ENCODE assay signal across 1 cellular context in the genomic region with DNA sequence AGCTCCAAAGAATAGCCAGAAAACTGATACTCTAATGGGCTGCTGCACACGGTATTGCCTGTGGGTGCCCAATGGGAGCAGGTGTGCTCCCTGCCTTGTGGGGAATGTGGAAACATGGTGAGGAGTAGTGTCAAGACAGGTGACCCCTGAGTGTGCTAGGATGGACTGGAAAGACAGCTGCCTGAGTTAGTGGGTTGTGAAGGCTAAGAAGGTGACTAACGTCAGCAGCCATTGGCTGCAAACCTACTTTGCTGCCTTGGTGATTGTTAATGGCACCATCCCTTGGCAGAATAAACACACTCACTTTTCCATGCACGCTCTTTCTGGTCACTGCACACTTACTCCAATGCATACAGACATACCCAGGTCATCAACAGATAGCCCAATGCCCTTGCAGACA.
TF ChIP-seq lines count a peak whose summit lies in the region.

No MANE protein-coding gene starts in this region.

TF ChIP-seq in GM23338, 12 proteins besides CTCF, POLR2A, EP300 and RAD21:
- TF ChIP-seq, protein P1, sequence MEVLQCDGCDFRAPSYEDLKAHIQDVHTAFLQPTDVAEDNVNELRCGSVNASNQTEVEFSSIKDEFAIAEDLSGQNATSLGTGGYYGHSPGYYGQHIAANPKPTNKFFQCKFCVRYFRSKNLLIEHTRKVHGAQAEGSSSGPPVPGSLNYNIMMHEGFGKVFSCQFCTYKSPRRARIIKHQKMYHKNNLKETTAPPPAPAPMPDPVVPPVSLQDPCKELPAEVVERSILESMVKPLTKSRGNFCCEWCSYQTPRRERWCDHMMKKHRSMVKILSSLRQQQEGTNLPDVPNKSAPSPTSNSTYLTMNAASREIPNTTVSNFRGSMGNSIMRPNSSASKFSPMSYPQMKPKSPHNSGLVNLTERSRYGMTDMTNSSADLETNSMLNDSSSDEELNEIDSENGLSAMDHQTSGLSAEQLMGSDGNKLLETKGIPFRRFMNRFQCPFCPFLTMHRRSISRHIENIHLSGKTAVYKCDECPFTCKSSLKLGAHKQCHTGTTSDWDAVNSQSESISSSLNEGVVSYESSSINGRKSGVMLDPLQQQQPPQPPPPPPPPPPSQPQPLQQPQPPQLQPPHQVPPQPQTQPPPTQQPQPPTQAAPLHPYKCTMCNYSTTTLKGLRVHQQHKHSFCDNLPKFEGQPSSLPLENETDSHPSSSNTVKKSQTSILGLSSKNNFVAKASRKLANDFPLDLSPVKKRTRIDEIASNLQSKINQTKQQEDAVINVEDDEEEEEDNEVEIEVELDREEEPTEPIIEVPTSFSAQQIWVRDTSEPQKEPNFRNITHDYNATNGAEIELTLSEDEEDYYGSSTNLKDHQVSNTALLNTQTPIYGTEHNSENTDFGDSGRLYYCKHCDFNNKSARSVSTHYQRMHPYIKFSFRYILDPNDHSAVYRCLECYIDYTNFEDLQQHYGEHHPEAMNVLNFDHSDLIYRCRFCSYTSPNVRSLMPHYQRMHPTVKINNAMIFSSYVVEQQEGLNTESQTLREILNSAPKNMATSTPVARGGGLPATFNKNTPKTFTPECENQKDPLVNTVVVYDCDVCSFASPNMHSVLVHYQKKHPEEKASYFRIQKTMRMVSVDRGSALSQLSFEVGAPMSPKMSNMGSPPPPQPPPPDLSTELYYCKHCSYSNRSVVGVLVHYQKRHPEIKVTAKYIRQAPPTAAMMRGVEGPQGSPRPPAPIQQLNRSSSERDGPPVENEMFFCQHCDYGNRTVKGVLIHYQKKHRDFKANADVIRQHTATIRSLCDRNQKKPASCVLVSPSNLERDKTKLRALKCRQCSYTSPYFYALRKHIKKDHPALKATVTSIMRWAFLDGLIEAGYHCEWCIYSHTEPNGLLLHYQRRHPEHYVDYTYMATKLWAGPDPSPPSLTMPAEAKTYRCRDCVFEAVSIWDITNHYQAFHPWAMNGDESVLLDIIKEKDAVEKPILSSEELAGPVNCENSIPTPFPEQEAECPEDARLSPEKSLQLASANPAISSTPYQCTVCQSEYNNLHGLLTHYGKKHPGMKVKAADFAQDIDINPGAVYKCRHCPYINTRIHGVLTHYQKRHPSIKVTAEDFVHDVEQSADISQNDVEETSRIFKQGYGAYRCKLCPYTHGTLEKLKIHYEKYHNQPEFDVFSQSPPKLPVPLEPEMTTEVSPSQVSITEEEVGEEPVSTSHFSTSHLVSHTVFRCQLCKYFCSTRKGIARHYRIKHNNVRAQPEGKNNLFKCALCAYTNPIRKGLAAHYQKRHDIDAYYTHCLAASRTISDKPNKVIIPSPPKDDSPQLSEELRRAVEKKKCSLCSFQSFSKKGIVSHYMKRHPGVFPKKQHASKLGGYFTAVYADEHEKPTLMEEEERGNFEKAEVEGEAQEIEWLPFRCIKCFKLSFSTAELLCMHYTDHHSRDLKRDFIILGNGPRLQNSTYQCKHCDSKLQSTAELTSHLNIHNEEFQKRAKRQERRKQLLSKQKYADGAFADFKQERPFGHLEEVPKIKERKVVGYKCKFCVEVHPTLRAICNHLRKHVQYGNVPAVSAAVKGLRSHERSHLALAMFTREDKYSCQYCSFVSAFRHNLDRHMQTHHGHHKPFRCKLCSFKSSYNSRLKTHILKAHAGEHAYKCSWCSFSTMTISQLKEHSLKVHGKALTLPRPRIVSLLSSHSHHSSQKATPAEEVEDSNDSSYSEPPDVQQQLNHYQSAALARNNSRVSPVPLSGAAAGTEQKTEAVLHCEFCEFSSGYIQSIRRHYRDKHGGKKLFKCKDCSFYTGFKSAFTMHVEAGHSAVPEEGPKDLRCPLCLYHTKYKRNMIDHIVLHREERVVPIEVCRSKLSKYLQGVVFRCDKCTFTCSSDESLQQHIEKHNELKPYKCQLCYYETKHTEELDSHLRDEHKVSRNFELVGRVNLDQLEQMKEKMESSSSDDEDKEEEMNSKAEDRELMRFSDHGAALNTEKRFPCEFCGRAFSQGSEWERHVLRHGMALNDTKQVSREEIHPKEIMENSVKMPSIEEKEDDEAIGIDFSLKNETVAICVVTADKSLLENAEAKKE (CRISPR knock-in tag; IDR thresholded peaks at IDR 0.05), result no peak
- no peak for TF ChIP-seq EZH2 (IDR thresholded peaks at IDR 0.05; ENCODE audit: low read depth, unreplicated experiment)
- TF ChIP-seq STAT1 (IDR thresholded peaks at IDR 0.05; ENCODE audit: unreplicated experiment), result no peak
- TF ChIP-seq JUNB (IDR thresholded peaks at IDR 0.05; ENCODE audit: unreplicated experiment), result no peak
- TF ChIP-seq, protein P2, sequence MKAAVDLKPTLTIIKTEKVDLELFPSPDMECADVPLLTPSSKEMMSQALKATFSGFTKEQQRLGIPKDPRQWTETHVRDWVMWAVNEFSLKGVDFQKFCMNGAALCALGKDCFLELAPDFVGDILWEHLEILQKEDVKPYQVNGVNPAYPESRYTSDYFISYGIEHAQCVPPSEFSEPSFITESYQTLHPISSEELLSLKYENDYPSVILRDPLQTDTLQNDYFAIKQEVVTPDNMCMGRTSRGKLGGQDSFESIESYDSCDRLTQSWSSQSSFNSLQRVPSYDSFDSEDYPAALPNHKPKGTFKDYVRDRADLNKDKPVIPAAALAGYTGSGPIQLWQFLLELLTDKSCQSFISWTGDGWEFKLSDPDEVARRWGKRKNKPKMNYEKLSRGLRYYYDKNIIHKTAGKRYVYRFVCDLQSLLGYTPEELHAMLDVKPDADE (IDR thresholded peaks at IDR 0.05), result no peak
- TF ChIP-seq POLR2AphosphoS5 (IDR thresholded peaks at IDR 0.05; ENCODE audit: low read depth), result no peak
- TF ChIP-seq CREB1 (CRISPR knock-in tag; IDR thresholded peaks at IDR 0.05; ENCODE audit: low read depth), result no peak
- no peak for TF ChIP-seq ZNF114 (CRISPR knock-in tag; IDR thresholded peaks at IDR 0.05)
- TF ChIP-seq ZNF331 (CRISPR knock-in tag; IDR thresholded peaks at IDR 0.05; ENCODE audit: low read depth), result no peak
- no peak for TF ChIP-seq EZH2phosphoT487 (IDR thresholded peaks at IDR 0.05; ENCODE audit: unreplicated experiment)
- TF ChIP-seq NANOG (IDR thresholded peaks at IDR 0.05; ENCODE audit: borderline replicate concordance), result no peak
- TF ChIP-seq, protein P3, sequence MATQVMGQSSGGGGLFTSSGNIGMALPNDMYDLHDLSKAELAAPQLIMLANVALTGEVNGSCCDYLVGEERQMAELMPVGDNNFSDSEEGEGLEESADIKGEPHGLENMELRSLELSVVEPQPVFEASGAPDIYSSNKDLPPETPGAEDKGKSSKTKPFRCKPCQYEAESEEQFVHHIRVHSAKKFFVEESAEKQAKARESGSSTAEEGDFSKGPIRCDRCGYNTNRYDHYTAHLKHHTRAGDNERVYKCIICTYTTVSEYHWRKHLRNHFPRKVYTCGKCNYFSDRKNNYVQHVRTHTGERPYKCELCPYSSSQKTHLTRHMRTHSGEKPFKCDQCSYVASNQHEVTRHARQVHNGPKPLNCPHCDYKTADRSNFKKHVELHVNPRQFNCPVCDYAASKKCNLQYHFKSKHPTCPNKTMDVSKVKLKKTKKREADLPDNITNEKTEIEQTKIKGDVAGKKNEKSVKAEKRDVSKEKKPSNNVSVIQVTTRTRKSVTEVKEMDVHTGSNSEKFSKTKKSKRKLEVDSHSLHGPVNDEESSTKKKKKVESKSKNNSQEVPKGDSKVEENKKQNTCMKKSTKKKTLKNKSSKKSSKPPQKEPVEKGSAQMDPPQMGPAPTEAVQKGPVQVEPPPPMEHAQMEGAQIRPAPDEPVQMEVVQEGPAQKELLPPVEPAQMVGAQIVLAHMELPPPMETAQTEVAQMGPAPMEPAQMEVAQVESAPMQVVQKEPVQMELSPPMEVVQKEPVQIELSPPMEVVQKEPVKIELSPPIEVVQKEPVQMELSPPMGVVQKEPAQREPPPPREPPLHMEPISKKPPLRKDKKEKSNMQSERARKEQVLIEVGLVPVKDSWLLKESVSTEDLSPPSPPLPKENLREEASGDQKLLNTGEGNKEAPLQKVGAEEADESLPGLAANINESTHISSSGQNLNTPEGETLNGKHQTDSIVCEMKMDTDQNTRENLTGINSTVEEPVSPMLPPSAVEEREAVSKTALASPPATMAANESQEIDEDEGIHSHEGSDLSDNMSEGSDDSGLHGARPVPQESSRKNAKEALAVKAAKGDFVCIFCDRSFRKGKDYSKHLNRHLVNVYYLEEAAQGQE (IDR thresholded peaks at IDR 0.05; ENCODE audit: unreplicated experiment), result no peak
